10 cellular contexts compared by ENCODE assay signal in genomic region chr17:76560036-76560876, GRCh38. TPM values are rescaled to one million over a fixed set of nuclear protein-coding genes. Genes with fewer than 3 reads are reported as not detected.
A peak's percentile ranks its signal among the peaks of the same experiment; 100 is the strongest.
DNase-seq lines count a peak whose midpoint lies in the region; ATAC-seq and TF ChIP-seq lines count a peak whose summit lies in the region.
"Had no signal": no experiment of that assay in that cellular context is flagged by ENCODE, and none has a peak within 500 bp of the region (broad histone marks: within the 10 kb centered on the region; RNA-seq: fewer than 3 reads in every experiment).

No MANE protein-coding gene starts in this region.

- DNase-seq in activated naive CD4-positive, alpha-beta T cell treated with anti-CD3 and anti-CD28 coated beads, Interleukin-2, amount 10 ng/mL, durations not matched to agents 7 days and 5 days, result no peak
- DNase-seq in activated naive CD4-positive, alpha-beta T cell treated with anti-CD3 and anti-CD28 coated beads, Interleukin-2, amount 50 U/mL, for 16 hours, result no peak
- DNase-seq in SK-N-MC (ENCODE audit: low read depth, low spot score) (no peak), tibial nerve (ENCODE audit: low spot score in 2 of 2) (no peak), NCI-H2029 (lab: John Stamatoyannopoulos, UW) (no peak), activated gamma-delta T cell treated with Interleukin-2 at 50 U/mL for 16 hours (no peak), AG08395 (ENCODE audit: low spot score) (no peak)
- DNase-seq: SW 1271 had no signal

- H3K9ac ChIP-seq in SK-N-MC (ENCODE audit: insufficient read length), result peak overlapping the region; percentile 27

- no peaks in the 10 kb centered on the region for H3K9me3 Mint-ChIP-seq in activated naive CD4-positive, alpha-beta T cell treated with anti-CD3 and anti-CD28 coated beads, Interleukin-2, amount 10 ng/mL, durations not matched to agents 7 days and 5 days

- TF ChIP-seq EP300 in gastroesophageal sphincter (IDR thresholded peaks at IDR 0.05), result no peak
- no peak for TF ChIP-seq EP300 in tibial nerve (IDR thresholded peaks at IDR 0.05)

- ATAC-seq in gastroesophageal sphincter, result no peak

- H3K4me1 ChIP-seq in gastroesophageal sphincter (peaks cover 5 to 71% (median 22%) of the 10 kb centered on the region in 3 donors), tibial nerve (peaks cover 0 to 55% (median 33%) of the 10 kb centered on the region in 4 donors)

- peak overlapping the region; percentile 24 for H3K27ac Mint-ChIP-seq in activated naive CD4-positive, alpha-beta T cell treated with anti-CD3 and anti-CD28 coated beads, Interleukin-2, amount 10 ng/mL, durations not matched to agents 7 days and 5 days

- H3K4me3 ChIP-seq in SK-N-MC (peak overlapping the region; percentile 92), gastroesophageal sphincter (no peak overlapping the region), tibial nerve (peak overlapping the region in 1 of 4 donors; percentile 1)

- H3K27me3 Mint-ChIP-seq in activated naive CD4-positive, alpha-beta T cell treated with anti-CD3 and anti-CD28 coated beads, Interleukin-2, amount 10 ng/mL, durations not matched to agents 7 days and 5 days, result no peaks in the 10 kb centered on the region

- H3K4me1 Mint-ChIP-seq in activated naive CD4-positive, alpha-beta T cell treated with anti-CD3 and anti-CD28 coated beads, Interleukin-2, amount 10 ng/mL, durations not matched to agents 7 days and 5 days, result peaks cover 64% of the 10 kb centered on the region

- H3K36me3 ChIP-seq in SK-N-MC (ENCODE audit: insufficient read depth, low read length), result peaks cover 58% of the 10 kb centered on the region
- H3K36me3 ChIP-seq in gastroesophageal sphincter, result peaks cover 0 to 31% of the 10 kb centered on the region in 2 donors
- peaks cover 0 to 25% (median 4%) of the 10 kb centered on the region in 3 donors for H3K36me3 ChIP-seq in tibial nerve

- H3K36me3 Mint-ChIP-seq in activated naive CD4-positive, alpha-beta T cell treated with anti-CD3 and anti-CD28 coated beads, Interleukin-2, amount 10 ng/mL, durations not matched to agents 7 days and 5 days, result peaks cover 48% of the 10 kb centered on the region

- TF ChIP-seq CTCF in gastroesophageal sphincter (IDR thresholded peaks at IDR 0.05) (no peak), tibial nerve (IDR thresholded peaks at IDR 0.05) (no peak)

- peak overlapping the region; percentile 18 for H3K4me3 Mint-ChIP-seq in activated naive CD4-positive, alpha-beta T cell treated with anti-CD3 and anti-CD28 coated beads, Interleukin-2, amount 10 ng/mL, durations not matched to agents 7 days and 5 days

- CTCF ChIA-PET in activated naive CD4-positive, alpha-beta T cell treated with anti-CD3 and anti-CD28 coated beads, Interleukin-2, amount 10 ng/mL, durations not matched to agents 7 days and 5 days (lab: Charles Lee), result interaction anchor here (0.7 to 7.4 kb wide), 6 partner anchors 14 to 164 kb away, joined by 3 to 61 read pairs (median 4); no protein-coding TSS in a partner anchor

- WGBS in gastroesophageal sphincter (ENCODE audit: low coverage in 1 of 2), 2 donors, result 81 to 94% methylated on average over 8 to 10 of the region's 10 CpGs
- 46 to 61% methylated on average over 10 of the region's 10 CpGs for WGBS in tibial nerve, 2 donors

- H3K9me3 ChIP-seq in SK-N-MC (ENCODE audit: low read depth, low read length) (no peaks in the 10 kb centered on the region), gastroesophageal sphincter (no peaks in the 10 kb centered on the region), tibial nerve (no peaks in the 10 kb centered on the region)

- TF ChIP-seq POLR2A in gastroesophageal sphincter (IDR thresholded peaks at IDR 0.05) (no peak), tibial nerve (IDR thresholded peaks at IDR 0.05) (no peak)

- H3K27ac ChIP-seq in SK-N-MC (peak overlapping the region; percentile 1; the same call in 1 of the 2 replicates), gastroesophageal sphincter (peak overlapping the region in 3 of 4 donors; percentile 25 to 94 (median 90)), tibial nerve (peak overlapping the region; percentile 36 to 95 (median 84))

- H3K27me3 ChIP-seq in gastroesophageal sphincter (no peaks in the 10 kb centered on the region), tibial nerve (no peaks in the 10 kb centered on the region)

RNA-seq across cellular contexts. Expression of gene PRCD, which starts 20.4 kb away (rescaled TPM):
- total RNA-seq in gastroesophageal sphincter, result 10 to 100 TPM in 1 of 4 donors, 1 to 10 TPM in 2, under 1 TPM in 1; 0.57 to 11.2 (median 2.3) TPM
- 10 to 100 TPM in 3 of 4 donors, 1 to 10 TPM in 1; 6.6 to 23.5 (median 14.1) TPM for total RNA-seq in tibial nerve
- total RNA-seq: kidney epithelial cell had no signal

RNA-seq across cellular contexts. Expression of gene CYGB, which starts 22.7 kb away (rescaled TPM):
- total RNA-seq in gastroesophageal sphincter (10 to 100 TPM; 12.6 to 23.2 (median 18.8) TPM), tibial nerve (10 to 100 TPM; 40.2 to 59.2 (median 48.8) TPM)

RNA-seq across cellular contexts. Expression of gene ST6GALNAC2, which starts 25.4 kb away (rescaled TPM):
- total RNA-seq in gastroesophageal sphincter, result 10 to 100 TPM in 2 of 4 donors, 1 to 10 TPM in 2; 5.4 to 27.1 (median 10.6) TPM
- 100 to 1,000 TPM in 1 of 4 donors, 10 to 100 TPM in 3; 58.5 to 128 (median 69.1) TPM for total RNA-seq in tibial nerve

RNA-seq across cellular contexts. Expression of gene RHBDF2, which starts 59.0 kb away (rescaled TPM):
- 10 to 100 TPM in 1 of 4 donors, 1 to 10 TPM in 3; 7.3 to 20.5 (median 8.5) TPM for total RNA-seq in gastroesophageal sphincter
- total RNA-seq in tibial nerve, result 10 to 100 TPM; 33.1 to 99.0 (median 73.5) TPM

Comparison
In these comparisons a context has a peak if more than half of its experiments do, and no peak if none do; other contexts are left out.
1. H3K27ac ChIP-seq: peak in every context shown above with its lines; median percentile 90 in gastroesophageal sphincter; 84 in tibial nerve; 1 in SK-N-MC.